In the genomic region with DNA sequence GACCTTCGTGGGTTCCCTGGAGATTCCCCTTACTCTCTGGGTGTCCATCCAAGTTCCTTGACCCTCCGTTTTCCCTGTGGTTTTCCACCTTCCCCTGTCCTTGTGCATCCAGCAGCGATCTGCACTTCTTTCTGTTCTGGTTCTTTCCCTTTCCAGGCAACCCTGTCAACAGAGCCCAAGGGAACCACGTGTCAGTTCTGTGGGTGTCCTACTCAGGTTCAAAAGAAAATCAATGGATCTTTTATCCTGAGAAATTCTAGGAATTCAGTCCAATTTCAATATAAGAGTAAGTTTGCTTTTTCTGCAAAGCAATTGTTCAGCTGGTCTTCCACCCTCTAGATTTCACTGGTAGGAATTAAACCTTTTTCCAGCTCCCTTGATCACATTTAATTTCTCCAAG, we compare ENCODE assay signal across 19 cellular contexts.
"Had no signal": no experiment of that assay in that cellular context is flagged by ENCODE, and none has a peak within 500 bp of the region (broad histone marks: within the 10 kb centered on the region; RNA-seq: fewer than 3 reads in every experiment).

No MANE protein-coding gene starts in this region.

- H3K4me3 Mint-ChIP-seq: dendritic cell treated with granulocyte-macrophage colony-stimulating factor and Interleukin-4, amounts not matched to agents 40 ng/mL and 50 ng/mL, for 4 days; effector memory CD8-positive, alpha-beta T cell; naive B cell; nephron; stimulated activated naive B cell treated with anti-CD40 and anti-IgM and Interleukin-4, amounts not matched to agents 10 μg/mL and 1 μg/mL and 100 μg/mL, for 72 hours; stimulated activated naive CD8-positive, alpha-beta T cell treated with anti-CD3 and anti-CD28 coated beads, Interleukin-15, amount 100 ng/mL, for 72 hours had no signal

- H3K4me3 ChIP-seq: esophagus squamous epithelium, gastroesophageal sphincter, testis, tibial nerve, upper lobe of right lung, vagina had no signal

- H3K36me3 ChIP-seq: esophagus squamous epithelium, gastroesophageal sphincter, neutrophil, tibial nerve, upper lobe of right lung, vagina had no signal

- H3K4me1 Mint-ChIP-seq: naive B cell; nephron; stimulated activated naive B cell treated with anti-CD40 and anti-IgM and Interleukin-4, amounts not matched to agents 10 μg/mL and 1 μg/mL and 100 μg/mL, for 72 hours; stimulated activated naive CD8-positive, alpha-beta T cell treated with anti-CD3 and anti-CD28 coated beads, Interleukin-15, amount 100 ng/mL, for 72 hours had no signal

- H3K9me3 ChIP-seq: esophagus squamous epithelium, gastroesophageal sphincter, neutrophil, testis, tibial nerve, upper lobe of right lung, vagina had no signal

- H3K27me3 ChIP-seq: esophagus squamous epithelium, gastroesophageal sphincter, neutrophil, testis, tibial nerve, upper lobe of right lung, vagina had no signal

- DNase-seq: effector memory CD8-positive, alpha-beta T cell; esophagus squamous epithelium; glutamatergic neuron; left colon; left ventricle myocardium superior; mesendoderm; naive B cell; stimulated activated CD4-positive, alpha-beta T cell treated with anti-CD3 and anti-CD28 coated beads, Interleukin-2, amount 100 ng/mL, for 24 hours; stimulated activated CD4-positive, alpha-beta T cell treated with anti-CD3 and anti-CD28 coated beads, Interleukin-4, amount 100 ng/mL, for 4 hours; stimulated activated naive B cell treated with anti-CD40 and anti-IgM and Interleukin-4, amounts not matched to agents 10 μg/mL and 1 μg/mL and 100 μg/mL, for 72 hours; stimulated activated naive CD8-positive, alpha-beta T cell treated with anti-CD3 and anti-CD28 coated beads, Interleukin-15, amount 100 ng/mL, for 72 hours; testis; upper lobe of right lung had no signal

- H3K36me3 Mint-ChIP-seq: naive B cell; stimulated activated naive B cell treated with anti-CD40 and anti-IgM and Interleukin-4, amounts not matched to agents 10 μg/mL and 1 μg/mL and 100 μg/mL, for 72 hours had no signal

- H3K9me3 Mint-ChIP-seq: nephron had no signal

- H3K27ac ChIP-seq: esophagus squamous epithelium, gastroesophageal sphincter, neutrophil, testis, tibial nerve, upper lobe of right lung, vagina had no signal

- H3K27me3 Mint-ChIP-seq: dendritic cell treated with granulocyte-macrophage colony-stimulating factor and Interleukin-4, amounts not matched to agents 40 ng/mL and 50 ng/mL, for 4 days; effector memory CD8-positive, alpha-beta T cell; naive B cell; stimulated activated naive B cell treated with anti-CD40 and anti-IgM and Interleukin-4, amounts not matched to agents 10 μg/mL and 1 μg/mL and 100 μg/mL, for 72 hours; stimulated activated naive CD8-positive, alpha-beta T cell treated with anti-CD3 and anti-CD28 coated beads, Interleukin-15, amount 100 ng/mL, for 72 hours had no signal

- H3K4me1 ChIP-seq: esophagus squamous epithelium, gastroesophageal sphincter, testis, tibial nerve, upper lobe of right lung, vagina had no signal

- H3K27ac Mint-ChIP-seq: dendritic cell treated with granulocyte-macrophage colony-stimulating factor and Interleukin-4, amounts not matched to agents 40 ng/mL and 50 ng/mL, for 4 days; effector memory CD8-positive, alpha-beta T cell; nephron; stimulated activated naive B cell treated with anti-CD40 and anti-IgM and Interleukin-4, amounts not matched to agents 10 μg/mL and 1 μg/mL and 100 μg/mL, for 72 hours; stimulated activated naive CD8-positive, alpha-beta T cell treated with anti-CD3 and anti-CD28 coated beads, Interleukin-15, amount 100 ng/mL, for 72 hours had no signal
